19 cellular contexts compared by ENCODE assay signal in genomic region chr10:124601016-124601415, GRCh38.
DNase-seq lines count a peak whose midpoint lies in the region; ATAC-seq, FAIRE-seq and TF ChIP-seq lines count a peak whose summit lies in the region.
"Had no signal": no experiment of that assay in that cellular context is flagged by ENCODE, and none has a peak within 500 bp of the region (broad histone marks: within the 10 kb centered on the region; RNA-seq: fewer than 3 reads in every experiment).

No MANE protein-coding gene starts in this region.

- FAIRE-seq in RCC 7860 (lab: Jason Lieb, UNC), result no peak

- peak overlapping the region; percentile 56; the same call in 1 of the 2 replicates for H3K9ac ChIP-seq in BLaER1
- no peak overlapping the region for H3K9ac ChIP-seq in smooth muscle cell (ENCODE audit: low read depth)

- H3K36me3 Mint-ChIP-seq in nephron progenitor cell (ENCODE audit: low read depth), result no peaks in the 10 kb centered on the region

- H3K27ac ChIP-seq in BLaER1 (peak overlapping the region; percentile 94), Peyer's patch (peak overlapping the region in 1 of 4 donors; percentile 73), smooth muscle cell (ENCODE audit: low read depth) (no peak overlapping the region)
- H3K27ac ChIP-seq: adrenal gland, left lung, testis, VCaP had no signal

- no peak overlapping the region for H2AFZ ChIP-seq in smooth muscle cell (ENCODE audit: low read depth)

- TF ChIP-seq CTCF in Peyer's patch (IDR thresholded peaks at IDR 0.05) (no peak), nephron progenitor cell (IDR thresholded peaks at IDR 0.05) (no peak), smooth muscle cell (IDR thresholded peaks at IDR 0.05; ENCODE audit: borderline replicate concordance, insufficient read depth, poor library complexity, severe bottlenecking) (no peak)

- peaks cover 24% of the 10 kb centered on the region for H4K20me1 ChIP-seq in BLaER1
- no peaks in the 10 kb centered on the region for H4K20me1 ChIP-seq in smooth muscle cell (ENCODE audit: low read depth)

- H3K4me3 ChIP-seq in BLaER1 (peak overlapping the region; percentile 54; the same call in 1 of the 2 replicates), Peyer's patch (peak overlapping the region in 1 of 4 donors; percentile 18), smooth muscle cell (no peak overlapping the region)
- H3K4me3 ChIP-seq: adrenal gland, left lung, MG63, testis had no signal

- peak overlapping the region; percentile 92 for H3K4me2 ChIP-seq in BLaER1
- H3K4me2 ChIP-seq in smooth muscle cell, result no peak overlapping the region

- peaks cover 27% of the 10 kb centered on the region for H3K4me1 Mint-ChIP-seq in nephron progenitor cell

- H3F3A ChIP-seq in smooth muscle cell (ENCODE audit: low read depth), result no peaks in the 10 kb centered on the region

- no peaks in the 10 kb centered on the region for H3K9me3 Mint-ChIP-seq in nephron progenitor cell

- peak overlapping the region; percentile 79 for H3K27ac Mint-ChIP-seq in nephron progenitor cell

- DNase-seq in Peyer's patch (peak in 2 of 3 donors; percentile 48 to 69), nephron progenitor cell (no peak), mucosa of gallbladder (ENCODE audit: low spot score) (no peak), RCC 7860 (ENCODE audit: low spot score) (no peak), smooth muscle cell (lab: John Stamatoyannopoulos, UW; ENCODE audit: unreplicated experiment) (no peak)
- DNase-seq: activated CD4-positive, alpha-beta T cell treated with anti-CD3 and anti-CD28 coated beads, Interleukin-2, amount 50 U/mL, for 4 hours; activated gamma-delta T cell; HCEC 1CT; MG63; NCI-H1436; NCI-H526 treated with DMSO at 0.1 percent for 48 hours; occipital lobe; retina; testis had no signal

- H3K4me1 ChIP-seq in BLaER1, result peaks cover 100% of the 10 kb centered on the region
- peaks cover 0 to 35% (median 2%) of the 10 kb centered on the region in 4 donors for H3K4me1 ChIP-seq in Peyer's patch
- no peaks in the 10 kb centered on the region for H3K4me1 ChIP-seq in smooth muscle cell (ENCODE audit: low read depth)
- H3K4me1 ChIP-seq: left lung had no signal

- H3K9me3 ChIP-seq in BLaER1 (no peaks in the 10 kb centered on the region), Peyer's patch (no peaks in the 10 kb centered on the region), smooth muscle cell (replicated peaks; ENCODE audit: low read depth) (no peaks in the 10 kb centered on the region)
- H3K9me3 ChIP-seq: adrenal gland, left lung, MG63, testis had no signal

- no peak for TF ChIP-seq POLR2A in Peyer's patch (IDR thresholded peaks at IDR 0.05)

- H3K4me3 Mint-ChIP-seq in nephron progenitor cell, result no peak overlapping the region

- H3K79me2 ChIP-seq in smooth muscle cell (ENCODE audit: low read depth), result no peaks in the 10 kb centered on the region

- WGBS in smooth muscle cell (ENCODE audit: low lambda C conversion rate), result 90% methylated on average over 12 of the region's 12 CpGs

- ATAC-seq in GM19324 (IDR thresholded peaks at IDR 0.05; ENCODE audit: low FRiP score, unreplicated experiment), result peak; percentile 4
- ATAC-seq: left lung had no signal

- no peaks in the 10 kb centered on the region for H3K27me3 ChIP-seq in BLaER1
- no peaks in the 10 kb centered on the region for H3K27me3 ChIP-seq in Peyer's patch
- H3K27me3 ChIP-seq in smooth muscle cell (ENCODE audit: low read depth), result no peaks in the 10 kb centered on the region
- H3K27me3 ChIP-seq: adrenal gland, left lung, MG63, testis had no signal

- H3K36me3 ChIP-seq in BLaER1, result no peaks in the 10 kb centered on the region
- no peaks in the 10 kb centered on the region for H3K36me3 ChIP-seq in Peyer's patch
- no peaks in the 10 kb centered on the region for H3K36me3 ChIP-seq in smooth muscle cell (ENCODE audit: low read depth)
- H3K36me3 ChIP-seq: adrenal gland, left lung, MG63 had no signal

- H3K27me3 Mint-ChIP-seq in nephron progenitor cell (ENCODE audit: low read depth, poor library complexity), result peaks cover 6% of the 10 kb centered on the region

Comparison
In these comparisons a context has a peak if more than half of its experiments do, and no peak if none do; other contexts are left out.
1. DNase-seq: peak in Peyer's patch (2 of 3); none in nephron progenitor cell (single experiment), mucosa of gallbladder (single experiment), RCC 7860 (single experiment) and smooth muscle cell (single experiment).